Comparison of ENCODE assay signal across 1 cellular context in genomic region chr1:193753038-193753756, GRCh38.
TF ChIP-seq lines count a peak whose summit lies in the region.

No MANE protein-coding gene starts in this region.

TF ChIP-seq in H1, 55 proteins besides CTCF, POLR2A, EP300 and RAD21:
- TF ChIP-seq JUND (IDR thresholded peaks at IDR 0.05; ENCODE audit: low read length) (no peak), CEBPB (IDR thresholded peaks at IDR 0.05; ENCODE audit: low read depth, low read length) (no peak), KDM4A (IDR thresholded peaks at IDR 0.05; ENCODE audit: low read depth, low read length, severe bottlenecking) (no peak), BRCA1 (IDR thresholded peaks at IDR 0.05; ENCODE audit: low read depth, low read length) (no peak), KDM1A (IDR thresholded peaks at IDR 0.05; ENCODE audit: borderline replicate concordance, low read length) (no peak), USF2 (IDR thresholded peaks at IDR 0.05; ENCODE audit: low read length) (no peak), FOSL1 (IDR thresholded peaks at IDR 0.05; ENCODE audit: insufficient read depth, low read depth, low read length) (no peak)
